8 cellular contexts compared by ENCODE assay signal in the genomic region with DNA sequence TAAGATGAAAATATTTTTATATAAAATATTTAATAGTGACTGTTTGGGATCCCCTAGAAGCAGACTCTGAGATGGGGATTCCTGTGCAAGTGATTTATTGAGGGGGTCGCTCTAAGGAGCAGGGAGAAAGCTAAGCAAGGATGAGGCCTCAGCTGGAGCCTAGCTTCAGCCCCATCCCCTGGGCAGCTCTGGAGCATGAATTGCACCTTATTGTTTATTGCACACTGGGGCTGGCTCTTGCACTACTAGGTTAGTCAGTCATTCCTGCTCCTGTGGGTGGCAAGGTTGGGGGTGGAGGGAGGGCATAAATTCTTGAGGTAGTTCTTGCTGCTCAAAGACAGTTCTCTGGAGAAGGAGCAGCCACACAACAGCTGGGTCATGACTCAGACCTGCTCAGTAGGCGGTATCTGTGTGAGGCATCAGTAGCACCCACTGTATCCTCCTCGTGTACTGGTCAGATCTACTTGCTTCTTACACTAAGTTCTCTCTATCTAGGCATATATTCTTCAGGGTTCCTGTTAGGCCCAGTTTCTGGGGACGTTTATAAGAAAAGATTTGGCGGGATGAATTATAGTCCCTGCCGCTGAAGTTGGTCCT. TPM values are rescaled to one million over a fixed set of nuclear protein-coding genes. Genes with fewer than 3 reads are reported as not detected.
DNase-seq lines count a peak whose midpoint lies in the region; ATAC-seq and TF ChIP-seq lines count a peak whose summit lies in the region.

No MANE protein-coding gene starts in this region.

- POLR2A ChIA-PET in WTC11 (lab: Charles Lee) = no interaction called here

- ATAC-seq in HG03460 (IDR thresholded peaks at IDR 0.05; ENCODE audit: unreplicated experiment) (peak; percentile 70), WTC11 (no peak)

- no peak overlapping the region for H3K4me3 Mint-ChIP-seq in WTC11

- H3K4me3 ChIP-seq in GM12864 (ENCODE audit: low read depth, low read length) = no peak overlapping the region

- no peaks in the 10 kb centered on the region for H3K36me3 Mint-ChIP-seq in WTC11

- no peak overlapping the region for H3K27ac Mint-ChIP-seq in WTC11

- DNase-seq in GM12864 (ENCODE audit: low read depth) (peak; percentile 22), fibroblast of peridontal ligament (ENCODE audit: extremely low read depth) (peak; percentile 57), AML-193 (lab: John Stamatoyannopoulos, UW) (no peak), WTC11 (ENCODE audit: low spot score) (no peak), NCI-H1105 treated with DMSO at 0.1 percent for 48 hours (lab: John Stamatoyannopoulos, UW) (no peak)
- DNase-seq in activated CD4-positive, alpha-beta T cell treated with anti-CD3 and anti-CD28 coated beads, Interleukin-2, amount 50 U/mL, for 1 hour = peak; percentile 8
- peak; percentile 54 to 71 for DNase-seq in stimulated activated CD8-positive, alpha-beta memory T cell treated with anti-CD3 and anti-CD28 coated beads, Interleukin-2, amount 100 ng/mL, for 48 hours (ENCODE audit: low read depth in 2 of 2)

- CTCF ChIA-PET in WTC11 (lab: Charles Lee) = interaction anchor here (0.6 to 0.7 kb wide), 2 partner anchors 154 to 209 kb away, joined by 4 to 6 read pairs; no protein-coding TSS in a partner anchor

- no peaks in the 10 kb centered on the region for H3K9me3 Mint-ChIP-seq in WTC11

- TF ChIP-seq CTCF in GM12864 (IDR thresholded peaks at IDR 0.05; ENCODE audit: low read depth, low read length, missing control alignments) (no peak), WTC11 (IDR thresholded peaks at IDR 0.05) (no peak)

- no peaks in the 10 kb centered on the region for H3K27me3 Mint-ChIP-seq in WTC11 (ENCODE audit: low read depth)

- no peaks in the 10 kb centered on the region for H3K4me1 Mint-ChIP-seq in WTC11

TF ChIP-seq in WTC11, 78 proteins besides CTCF, POLR2A, EP300 and RAD21 (continues in another document):
- no peak for TF ChIP-seq PRDM15 (CRISPR knock-in tag; IDR thresholded peaks at IDR 0.05)
- TF ChIP-seq, protein P1, sequence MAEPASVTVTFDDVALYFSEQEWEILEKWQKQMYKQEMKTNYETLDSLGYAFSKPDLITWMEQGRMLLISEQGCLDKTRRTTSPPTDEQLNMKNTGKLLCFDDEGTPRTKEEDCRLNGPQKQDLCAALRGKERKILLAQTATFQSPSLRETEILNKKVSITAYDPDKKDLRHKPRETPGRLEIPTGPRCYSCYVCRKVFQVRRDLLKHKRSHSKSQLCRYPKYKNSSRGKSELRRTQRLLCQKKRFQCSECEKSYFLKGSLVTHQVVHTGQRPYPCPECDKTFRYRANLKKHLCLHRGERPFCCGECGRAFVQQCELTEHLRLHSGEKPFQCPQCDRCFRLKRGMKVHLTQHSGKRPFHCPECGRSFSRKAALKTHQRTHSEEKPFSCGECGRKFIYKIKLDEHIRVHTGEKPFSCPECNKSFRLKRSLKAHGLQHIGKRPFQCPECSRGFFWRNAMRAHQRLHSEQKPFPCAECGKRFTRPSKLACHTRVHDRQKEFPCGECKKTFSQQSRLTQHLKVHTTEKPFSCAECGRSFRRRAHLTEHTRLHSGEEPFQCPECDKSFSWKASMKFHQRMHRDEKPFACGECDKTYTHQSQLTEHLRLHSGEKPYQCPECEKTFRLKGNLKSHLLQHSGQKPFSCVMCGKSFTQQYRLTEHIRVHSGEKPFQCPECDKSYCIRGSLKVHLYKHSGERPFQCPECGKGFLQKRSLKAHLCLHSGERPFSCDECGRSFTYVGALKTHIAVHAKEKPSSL (CRISPR knock-in tag; conservative IDR thresholded peaks at IDR 0.05) = no peak
- no peak for TF ChIP-seq FOXP4 (CRISPR knock-in tag; IDR thresholded peaks at IDR 0.05)
- TF ChIP-seq ARID4B (CRISPR knock-in tag; IDR thresholded peaks at IDR 0.05; ENCODE audit: borderline replicate concordance) = no peak

RNA-seq across cellular contexts. Expression of gene TNFSF10, which starts 27.2 kb away (rescaled TPM):
- total RNA-seq in WTC11 (2021) = 0.22 to 0.39 TPM (median 0.27 TPM) in 3 replicates

Comparison
In these comparisons a context has a peak if more than half of its experiments do, and no peak if none do; other contexts are left out.
1. DNase-seq: peak in GM12864 (single experiment), activated CD4-positive, alpha-beta T cell treated with anti-CD3 and anti-CD28 coated beads, Interleukin-2, amount 50 U/mL, for 1 hour (single experiment), fibroblast of peridontal ligament (single experiment) and stimulated activated CD8-positive, alpha-beta memory T cell treated with anti-CD3 and anti-CD28 coated beads, Interleukin-2, amount 100 ng/mL, for 48 hours (2 of 2); none in AML-193 (0 of 2), WTC11 (single experiment) and NCI-H1105 treated with DMSO at 0.1 percent for 48 hours (single experiment).